In the genomic region with DNA sequence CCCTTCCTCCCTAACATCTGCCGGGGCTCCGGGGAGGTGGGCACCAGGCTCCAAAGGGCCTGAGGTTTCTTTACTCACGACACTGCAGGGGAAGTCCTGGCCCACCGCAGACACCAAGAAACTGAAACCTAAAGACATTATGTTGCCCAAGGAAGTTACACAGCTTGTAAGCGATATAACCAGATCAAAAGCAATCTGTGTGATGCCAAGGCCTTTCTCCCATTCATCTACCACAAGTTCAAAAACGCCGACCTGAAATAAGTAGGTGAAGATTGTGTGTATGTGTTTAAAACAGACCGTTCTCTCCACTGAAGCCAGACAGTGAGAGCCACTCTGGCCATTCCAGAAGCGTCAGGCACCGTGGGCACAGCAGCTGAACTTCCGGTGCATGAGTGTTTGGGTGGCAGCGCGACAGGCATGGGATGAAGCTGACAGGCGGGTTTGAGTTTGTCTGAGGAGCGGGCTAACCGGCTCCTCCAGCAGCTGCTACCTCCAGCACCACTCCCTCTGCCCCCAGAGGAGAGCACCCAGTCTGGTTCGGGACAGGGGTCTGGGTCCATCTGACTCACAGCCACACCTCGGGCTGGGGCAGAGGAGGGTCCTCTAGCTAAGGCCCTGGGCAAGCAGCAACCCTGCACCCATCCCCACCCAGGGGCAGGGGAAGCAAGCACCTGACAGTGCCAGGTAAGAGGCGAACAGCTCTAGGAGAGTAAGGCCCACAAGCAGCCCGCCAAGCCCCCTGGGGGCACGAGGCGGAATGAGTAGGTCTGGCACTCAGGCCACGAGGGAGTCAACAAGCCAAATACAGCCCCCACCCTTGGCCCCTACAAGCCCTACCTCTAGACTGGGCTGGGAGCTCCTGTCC, we compare ENCODE assay signal across 8 cellular contexts. TPM values are rescaled to one million over a fixed set of nuclear protein-coding genes. Genes with fewer than 3 reads are reported as not detected.
DNase-seq lines count a peak whose midpoint lies in the region; ATAC-seq and TF ChIP-seq lines count a peak whose summit lies in the region.

No MANE protein-coding gene starts in this region.

- H3K9me3 ChIP-seq in RWPE2 (ENCODE audit: severe bottlenecking), result no peaks in the 10 kb centered on the region

- H3K27ac Mint-ChIP-seq in activated naive CD8-positive, alpha-beta T cell treated with anti-CD3 and anti-CD28 coated beads for 36 hours, result peak overlapping the region; percentile 99

- peaks cover 43% of the 10 kb centered on the region for H3K4me1 Mint-ChIP-seq in activated naive CD8-positive, alpha-beta T cell treated with anti-CD3 and anti-CD28 coated beads for 36 hours

- H3K4me3 Mint-ChIP-seq in activated naive CD8-positive, alpha-beta T cell treated with anti-CD3 and anti-CD28 coated beads for 36 hours, result peak overlapping the region; percentile 84

- no peaks in the 10 kb centered on the region for H3K27me3 Mint-ChIP-seq in activated naive CD8-positive, alpha-beta T cell treated with anti-CD3 and anti-CD28 coated beads for 36 hours

- intact Hi-C loops in left colon (cut with DNase I, micrococcal nuclease), result no loop called here

- in situ Hi-C loops in GM13976 (cut with MboI; ENCODE audit: low sequenced_read_pairs, unreplicated experiment), result no loop called here

- no peaks in the 10 kb centered on the region for H3K9me3 Mint-ChIP-seq in activated naive CD8-positive, alpha-beta T cell treated with anti-CD3 and anti-CD28 coated beads for 36 hours

- peak overlapping the region; percentile 69 for H3K4me3 ChIP-seq in RWPE2 (ENCODE audit: severe bottlenecking)

- ATAC-seq in HG03095 (IDR thresholded peaks at IDR 0.05; ENCODE audit: unreplicated experiment) (peak; percentile 21), RWPE2 (ENCODE audit: low read depth) (peak; percentile 5; the same call in 2 of the 3 replicates), left colon (peak; percentile 28)

- peaks cover 5% of the 10 kb centered on the region; the same call in 1 of the 2 replicates for H3K36me3 ChIP-seq in RWPE2 (ENCODE audit: low read depth)

- H3K27me3 ChIP-seq in RWPE2 (ENCODE audit: insufficient read depth, poor library complexity, severe bottlenecking), result no peaks in the 10 kb centered on the region

- peaks cover 15% of the 10 kb centered on the region for H3K36me3 Mint-ChIP-seq in activated naive CD8-positive, alpha-beta T cell treated with anti-CD3 and anti-CD28 coated beads for 36 hours

- peak overlapping the region; percentile 60 for H3K27ac ChIP-seq in RWPE2 (ENCODE audit: poor library complexity, severe bottlenecking)

- H3K4me1 ChIP-seq in RWPE2 (ENCODE audit: insufficient read depth, poor library complexity, severe bottlenecking), result peaks cover 38% of the 10 kb centered on the region

- DNase-seq in GM13976 (ENCODE audit: low spot score) (peak; percentile 70), RWPE2 (ENCODE audit: low spot score) (no peak), left colon (peak; percentile 52 to 56), retina (no peak), NCI-H2196 (lab: John Stamatoyannopoulos, UW; ENCODE audit: unreplicated experiment) (no peak)
- DNase-seq in activated naive CD8-positive, alpha-beta T cell treated with anti-CD3 and anti-CD28 coated beads for 36 hours, result peak; percentile 77
- peak; percentile 41 to 58 (median 50) for DNase-seq in stimulated activated CD4-positive, alpha-beta T cell treated with anti-CD3 and anti-CD28 coated beads, TNF-alpha, amount 100 ng/mL, for 24 hours (ENCODE audit: low read depth in 3 of 3)

- no peak for TF ChIP-seq CTCF in GM13976 (IDR thresholded peaks at IDR 0.05; ENCODE audit: borderline replicate concordance, control extremely low read depth, extremely low read depth, insufficient read depth, missing control alignments)
- no peak for TF ChIP-seq CTCF in RWPE2 (IDR thresholded peaks at IDR 0.05; ENCODE audit: poor library complexity, severe bottlenecking)

RNA-seq across cellular contexts. Expression of a gene that starts 1.3 kb away (rescaled TPM):
- total RNA-seq in activated naive CD8-positive, alpha-beta T cell treated with anti-CD3 and anti-CD28 coated beads for 36 hours, result 10 to 100 TPM; 34.6 to 35.1 TPM
- total RNA-seq in left colon, result 10 to 100 TPM; 18.3 to 33.9 TPM

Comparison
In these comparisons a context has a peak if more than half of its experiments do, and no peak if none do; other contexts are left out.
1. DNase-seq: peak in GM13976 (single experiment), activated naive CD8-positive, alpha-beta T cell treated with anti-CD3 and anti-CD28 coated beads for 36 hours (single experiment), left colon (2 of 2) and stimulated activated CD4-positive, alpha-beta T cell treated with anti-CD3 and anti-CD28 coated beads, TNF-alpha, amount 100 ng/mL, for 24 hours (3 of 3); none in RWPE2 (single experiment), retina (single experiment) and NCI-H2196 (single experiment).
2. Peak in every context shown above with its lines, with median percentiles within 50 percentile points of each other: ATAC-seq.